In genomic region chr6:125790403-125791150, GRCh38 we compare ENCODE assay signal across 8 cellular contexts. TPM values are rescaled to one million over a fixed set of nuclear protein-coding genes. Genes with fewer than 3 reads are reported as not detected.
DNase-seq lines count a peak whose midpoint lies in the region; ATAC-seq and TF ChIP-seq lines count a peak whose summit lies in the region.

TSS of gene NCOA7 (plus strand) at chr6:125790960. CDS start at chr6:125815355, 24,395 bp downstream.

- H3K27me3 Mint-ChIP-seq in T-helper 17 cell, result no peaks in the 10 kb centered on the region

- no peak for TF ChIP-seq RAD21 in HCT116 (IDR thresholded peaks at IDR 0.05; ENCODE audit: low read depth)

- no peaks in the 10 kb centered on the region for H3K79me2 ChIP-seq in HCT116 (ENCODE audit: insufficient read depth, low read length)
- 0 out of 2 replicates have a peak, but pooled peaks cover 9% of the 10 kb centered on the region for H3K79me2 ChIP-seq in MM.1S (ENCODE audit: low read length)

- RAD21 ChIA-PET in HCT116 (lab: Charles Lee; ENCODE audit: low non-redundant PET in 1 of 2, low total read pairs in 2 of 2, uncharacterized antibody in 2 of 2, unreplicated experiment in 2 of 2), result interaction anchor here (1.7 to 1.9 kb wide), 2 partner anchors 166 kb away, joined by 5 to 7 read pairs; partner anchors contain the start of gene HINT3 (in 2 of the 2)

- no peaks in the 10 kb centered on the region for H4K20me1 ChIP-seq in HCT116 (ENCODE audit: insufficient read depth)
- no peaks in the 10 kb centered on the region for H4K20me1 ChIP-seq in MM.1S (ENCODE audit: insufficient read depth, low read length)

- no peak for DNase-seq in HCT116 (ENCODE audit: low read depth, low spot score)
- DNase-seq in MM.1S, result peak; percentile 78
- peak; percentile 67 to 75 (median 72) for DNase-seq in T-helper 17 cell
- peak; percentile 11 to 90 (median 81) for DNase-seq in anterior cingulate cortex (lab: John Stamatoyannopoulos, UW)
- DNase-seq in right cardiac atrium, result peak; percentile 85 to 94 (median 93)
- DNase-seq in vagina (ENCODE audit: extremely low spot score in 2 of 2), result no peak

- no TSS peak for BruUV-seq in HCT116 (replicated peaks; lab: Mats Ljungman, UMichigan)

- peak within 1 kb of the TSS; percentile 62 for H3K9ac ChIP-seq in HCT116 (ENCODE audit: low read length)
- H3K9ac ChIP-seq in MM.1S (ENCODE audit: low read length), result peak within 1 kb of the TSS; percentile 80
- H3K9ac ChIP-seq in rectal smooth muscle tissue (ENCODE audit: low read length), result peak within 1 kb of the TSS; percentile 72

- H3K4me3 ChIP-seq in HCT116 (replicated peaks in 1 of 2; ENCODE audit: low read depth in 1 of 2, low read length in 2 of 2) (peak within 1 kb of the TSS; percentile 78 to 80), MM.1S (ENCODE audit: low read length) (peak within 1 kb of the TSS; percentile 97), right cardiac atrium (ENCODE audit: low read length) (peak within 1 kb of the TSS; percentile 89), rectal smooth muscle tissue (ENCODE audit: low read length) (peak within 1 kb of the TSS; percentile 78), vagina (peak within 1 kb of the TSS; percentile 88 to 94)

- H3K4me3 Mint-ChIP-seq in T-helper 17 cell, result peak within 1 kb of the TSS; percentile 98

- peak; percentile 41 for TF ChIP-seq POLR2A in GM10847 (IDR thresholded peaks at IDR 0.05; ENCODE audit: extremely low read depth, insufficient read length)
- peak; percentile 52 for TF ChIP-seq POLR2A in HCT116 (IDR thresholded peaks at IDR 0.05; ENCODE audit: borderline replicate concordance, extremely low read depth, insufficient read depth, insufficient read length)
- peak; percentile 52 to 93 for TF ChIP-seq POLR2A in vagina (IDR thresholded peaks at IDR 0.05)

- H3K4me2 ChIP-seq in HCT116 (ENCODE audit: low read length) (peak within 1 kb of the TSS; percentile 90), MM.1S (ENCODE audit: low read depth, low read length) (peak within 1 kb of the TSS; percentile 95)

- H3K4me1 Mint-ChIP-seq in T-helper 17 cell, result peaks cover 37% of the 10 kb centered on the region

- H3K27me3 ChIP-seq in HCT116 (ENCODE audit: insufficient read depth, low read length) (no peaks in the 10 kb centered on the region), MM.1S (replicated peaks; ENCODE audit: insufficient read depth, low read length) (no peaks in the 10 kb centered on the region), right cardiac atrium (ENCODE audit: control insufficient read depth, insufficient read depth) (no peaks in the 10 kb centered on the region), rectal smooth muscle tissue (ENCODE audit: control insufficient read depth, insufficient read depth, low read length) (no peaks in the 10 kb centered on the region), vagina (no peaks in the 10 kb centered on the region)

- H3K4me1 ChIP-seq in HCT116 (ENCODE audit: control insufficient read depth in 1 of 2, insufficient read depth in 2 of 2, low read length in 2 of 2) (peaks cover 20 to 25% of the 10 kb centered on the region in 2 experiments; a peak in 3 of 4 replicates), MM.1S (ENCODE audit: low read length) (peaks cover 16% of the 10 kb centered on the region), right cardiac atrium (ENCODE audit: control insufficient read depth, insufficient read depth, low read length) (peaks cover 5% of the 10 kb centered on the region), rectal smooth muscle tissue (ENCODE audit: control insufficient read depth, insufficient read depth, low read length) (peaks cover 9% of the 10 kb centered on the region), vagina (peaks cover 53% of the 10 kb centered on the region)

- POLR2A ChIA-PET in HCT116 (lab: Charles Lee), result interaction anchor here (1.6 to 3.6 kb wide), 4 partner anchors 9 to 195 kb away, joined by 3 to 25 read pairs (median 11); partner anchors contain the start of genes HINT3 and TRMT11

- CTCF ChIA-PET in HCT116 (lab: Charles Lee), result interaction anchor here (0.9 to 3.0 kb wide), 13 partner anchors 9 to 205 kb away, joined by 3 to 24 read pairs (median 4); partner anchors contain the start of genes HINT3 and TRMT11

- ATAC-seq in HCT116 (peak; percentile 89), T-helper 17 cell (peak; percentile 84), right cardiac atrium (peak; percentile 96 to 97)

- H3K27ac Mint-ChIP-seq in T-helper 17 cell, result peak within 1 kb of the TSS; percentile 97

- no peaks in the 10 kb centered on the region for H3K9me2 ChIP-seq in HCT116 (ENCODE audit: insufficient read depth)
- H3K9me2 ChIP-seq in MM.1S (replicated peaks; ENCODE audit: insufficient read depth, low read length), result no peaks in the 10 kb centered on the region

- H3K9me3 ChIP-seq in HCT116 (ENCODE audit: control insufficient read depth in 1 of 2, insufficient read depth in 1 of 2, low read depth in 1 of 2, low read length in 2 of 2) (no peaks in the 10 kb centered on the region), MM.1S (replicated peaks; ENCODE audit: insufficient read depth, low read length) (no peaks in the 10 kb centered on the region), T-helper 17 cell (ENCODE audit: control insufficient read depth, low read length, poor library complexity, severe bottlenecking) (no peaks in the 10 kb centered on the region), right cardiac atrium (ENCODE audit: control insufficient read depth, low read length) (no peaks in the 10 kb centered on the region), vagina (no peaks in the 10 kb centered on the region)

- H2AFZ ChIP-seq in HCT116 (ENCODE audit: low read depth, low read length, poor library complexity, severe bottlenecking), result peak within 1 kb of the TSS; percentile 92
- H2AFZ ChIP-seq in MM.1S (ENCODE audit: low read length), result peak within 1 kb of the TSS; percentile 95

- under 1% methylated on average over 97 of the region's 97 CpGs for WGBS in right cardiac atrium

- peaks cover 2% of the 10 kb centered on the region for H3K36me3 Mint-ChIP-seq in T-helper 17 cell (ENCODE audit: low read depth)

- H3K27ac ChIP-seq in HCT116 (ENCODE audit: low read depth, low read length) (peak within 1 kb of the TSS; percentile 75), MM.1S (ENCODE audit: low read length) (peak within 1 kb of the TSS; percentile 73), right cardiac atrium (ENCODE audit: low read length) (peak within 1 kb of the TSS; percentile 97), rectal smooth muscle tissue (ENCODE audit: low read depth, low read length) (peak within 1 kb of the TSS; percentile 94), vagina (peak within 1 kb of the TSS; percentile 97)

- intact Hi-C loops in HCT116 (cut with micrococcal nuclease) (loop anchor here (2.0 kb wide), 2 partner anchors 166 to 184 kb away; partner anchors contain the start of gene HINT3), right cardiac atrium (cut with DNase I) (loop anchor here in 2 of 4 donors (5.0 to 10.0 kb wide), 3 partner anchors 54 to 167 kb away; partner anchors contain the start of gene HINT3 (in 1 of the 2)), vagina (cut with DNase I) (no loop called here)

- peaks cover 25% of the 10 kb centered on the region for H3F3A ChIP-seq in MM.1S (ENCODE audit: insufficient read depth, low read length)

- H3K36me3 ChIP-seq in HCT116 (ENCODE audit: control insufficient read depth in 1 of 2, insufficient read depth in 2 of 2, low read length in 2 of 2) (no peaks in the 10 kb centered on the region), MM.1S (replicated peaks; ENCODE audit: insufficient read depth, low read length) (no peaks in the 10 kb centered on the region), rectal smooth muscle tissue (ENCODE audit: control insufficient read depth, insufficient read depth, low read length) (no peaks in the 10 kb centered on the region), vagina (no peaks in the 10 kb centered on the region)

- TF ChIP-seq CTCF in HCT116 (IDR thresholded peaks at IDR 0.05 in 2 of 3, conservative IDR thresholded peaks at IDR 0.05 in 1 of 3; ENCODE audit: borderline replicate concordance in 1 of 3, insufficient read depth in 1 of 3, low read depth in 2 of 3, low read length in 2 of 3) (no peak), MM.1S (IDR thresholded peaks at IDR 0.05; ENCODE audit: low read length) (no peak), vagina (IDR thresholded peaks at IDR 0.05) (peak in 2 of 3 experiments; percentile 4 to 39)

TF ChIP-seq in HCT116, 20 proteins besides CTCF, POLR2A, EP300 and RAD21 (continues in another document):
- TF ChIP-seq ZBTB33 (IDR thresholded peaks at IDR 0.05; ENCODE audit: extremely low read depth, insufficient replicate concordance, low read length) (no peak), FOSL1 (IDR thresholded peaks at IDR 0.05; ENCODE audit: low read depth) (no peak), POLR2AphosphoS5 (IDR thresholded peaks at IDR 0.05; ENCODE audit: low read depth, low read length) (peak; percentile 80), JUND (IDR thresholded peaks at IDR 0.05) (no peak), ZNF274 (IDR thresholded peaks at IDR 0.05; ENCODE audit: low read depth, low read length) (no peak), SP1 (IDR thresholded peaks at IDR 0.05; ENCODE audit: low read depth) (no peak), SRF (IDR thresholded peaks at IDR 0.05; ENCODE audit: low read depth) (no peak), MAX (IDR thresholded peaks at IDR 0.05) (peak; percentile 55), EZH2 (IDR thresholded peaks at IDR 0.05) (no peak), YY1 (IDR thresholded peaks at IDR 0.05; ENCODE audit: extremely low read depth, insufficient replicate concordance, low read depth, low read length) (no peak), ZFX (IDR thresholded peaks at IDR 0.05) (peak; percentile 97), EGR1 (IDR thresholded peaks at IDR 0.05; ENCODE audit: low read depth) (no peak)

RNA-seq across cellular contexts. Expression of gene NCOA7, which starts in this region (rescaled TPM):
- total RNA-seq in HCT116 (2021; ENCODE audit: unreplicated experiment), result 13.8 TPM
- 7.7 and 8.6 TPM in 2 replicates for polyA plus RNA-seq in HCT116 (2012)
- total RNA-seq in T-helper 17 cell, result 10 to 100 TPM; 49.5 to 62.4 TPM
- 10 to 100 TPM; 12.6 to 18.6 (median 17.0) TPM for total RNA-seq in right cardiac atrium
- 5.9 TPM for polyA plus RNA-seq in right cardiac atrium
- total RNA-seq in vagina, result 48.6 TPM

Comparison
In these comparisons a context has a peak if more than half of its experiments do, and no peak if none do; other contexts are left out.
1. DNase-seq: peak in MM.1S (single experiment), T-helper 17 cell (3 of 3), anterior cingulate cortex (58 of 58) and right cardiac atrium (3 of 3); none in HCT116 (single experiment) and vagina (0 of 2).
2. CTCF ChIP-seq: peak in vagina (2 of 3); none in HCT116 (0 of 3) and MM.1S (single experiment).
3. Peak in every context shown above with its lines, with median percentiles within 50 percentile points of each other: POLR2A ChIP-seq, ATAC-seq, H3K27ac ChIP-seq, H3K4me3 ChIP-seq and H3K9ac ChIP-seq.